ENCODE assay signal across 17 cellular contexts in genomic region chr3:66598168-66598567, GRCh38.
DNase-seq lines count a peak whose midpoint lies in the region; ATAC-seq, FAIRE-seq and TF ChIP-seq lines count a peak whose summit lies in the region.
"Had no signal": no experiment of that assay in that cellular context is flagged by ENCODE, and none has a peak within 500 bp of the region (broad histone marks: within the 10 kb centered on the region; RNA-seq: fewer than 3 reads in every experiment).

No MANE protein-coding gene starts in this region.

- H3K36me3 ChIP-seq in mammary epithelial cell (ENCODE audit: insufficient read depth, low read length) (no peaks in the 10 kb centered on the region), astrocyte (ENCODE audit: insufficient read depth, low read length) (no peaks in the 10 kb centered on the region), aorta (ENCODE audit: control insufficient read depth in 1 of 2, insufficient read depth in 2 of 2, low read length in 1 of 2) (no peaks in the 10 kb centered on the region), esophagus squamous epithelium (no peaks in the 10 kb centered on the region)

- H3K27ac Mint-ChIP-seq in MCF 10A (ENCODE audit: low read depth, unreplicated experiment) (no peak overlapping the region), astrocyte (ENCODE audit: unreplicated experiment) (peak overlapping the region; percentile 54)
- H3K27ac Mint-ChIP-seq: activated CD8-positive, alpha-beta T cell treated with anti-CD3 and anti-CD28 coated beads for 36 hours; activated T-helper 17 cell treated with anti-CD3 and anti-CD28 coated beads, Interleukin-2, amount 50 U/mL, for 72 hours had no signal

- no peaks in the 10 kb centered on the region for H3K36me3 Mint-ChIP-seq in MCF 10A (ENCODE audit: insufficient read depth, unreplicated experiment)
- H3K36me3 Mint-ChIP-seq in astrocyte (ENCODE audit: low read depth, unreplicated experiment) = no peaks in the 10 kb centered on the region

- H3K4me3 Mint-ChIP-seq in MCF 10A (ENCODE audit: unreplicated experiment) (no peak overlapping the region), astrocyte (ENCODE audit: unreplicated experiment) (no peak overlapping the region)
- H3K4me3 Mint-ChIP-seq: activated CD8-positive, alpha-beta T cell treated with anti-CD3 and anti-CD28 coated beads for 36 hours; activated T-helper 17 cell treated with anti-CD3 and anti-CD28 coated beads, Interleukin-2, amount 50 U/mL, for 72 hours had no signal

- H3K79me2 ChIP-seq in mammary epithelial cell (ENCODE audit: insufficient read depth, low read length) (no peaks in the 10 kb centered on the region), astrocyte (ENCODE audit: insufficient read depth, low read length) (no peaks in the 10 kb centered on the region)

- H3K9me3 ChIP-seq in mammary epithelial cell (replicated peaks; ENCODE audit: insufficient read depth, low read length) (no peaks in the 10 kb centered on the region), astrocyte (ENCODE audit: insufficient read depth, low read depth, low read length) (no peaks in the 10 kb centered on the region), aorta (ENCODE audit: control insufficient read depth, low read length) (no peaks in the 10 kb centered on the region), esophagus squamous epithelium (no peaks in the 10 kb centered on the region)
- H3K9me3 ChIP-seq: A549 had no signal

- H3K4me2 ChIP-seq in mammary epithelial cell (ENCODE audit: insufficient read depth, low read depth, low read length) (no peak overlapping the region), astrocyte (ENCODE audit: low read length) (peak overlapping the region; percentile 32)
- H3K4me2 ChIP-seq: A549 had no signal

- H2AFZ ChIP-seq in mammary epithelial cell (ENCODE audit: low read depth, low read length) (no peak overlapping the region), astrocyte (ENCODE audit: low read depth, low read length) (no peak overlapping the region)

- H3K27me3 Mint-ChIP-seq in MCF 10A (ENCODE audit: insufficient read depth, unreplicated experiment) (no peaks in the 10 kb centered on the region), astrocyte (ENCODE audit: low read depth, unreplicated experiment) (no peaks in the 10 kb centered on the region)
- H3K27me3 Mint-ChIP-seq: activated T-helper 17 cell treated with anti-CD3 and anti-CD28 coated beads, Interleukin-2, amount 50 U/mL, for 72 hours had no signal

- no peak for TF ChIP-seq POLR2A in esophagus squamous epithelium (IDR thresholded peaks at IDR 0.05)

- BruUV-seq in MCF 10A (replicated peaks; lab: Mats Ljungman, UMichigan) = no TSS peak
- no TSS peak for BruUV-seq in mammary epithelial cell (replicated peaks; lab: Mats Ljungman, UMichigan)

- H3K9ac ChIP-seq in mammary epithelial cell (ENCODE audit: insufficient read depth, low read length) (no peak overlapping the region), astrocyte (ENCODE audit: low read length) (peak overlapping the region; percentile 7)

- no peak for FAIRE-seq in astrocyte (lab: Jason Lieb, UNC)
- FAIRE-seq: A549, endometrium, keratinocyte had no signal

- TF ChIP-seq CTCF in MCF 10A (IDR thresholded peaks at IDR 0.05; ENCODE audit: unreplicated experiment) (no peak), mammary epithelial cell (conservative IDR thresholded peaks at IDR 0.05 in 1 of 2, IDR thresholded peaks at IDR 0.05 in 1 of 2; ENCODE audit: extremely low read depth in 1 of 2, insufficient read depth in 1 of 2, low read depth in 1 of 2, low read length in 2 of 2) (no peak), astrocyte (IDR thresholded peaks at IDR 0.05; ENCODE audit: insufficient read depth, low read depth, low read length) (no peak), esophagus squamous epithelium (IDR thresholded peaks at IDR 0.05) (no peak)

- peaks cover 13% of the 10 kb centered on the region for H3K4me1 Mint-ChIP-seq in MCF 10A (ENCODE audit: insufficient read depth, unreplicated experiment)
- H3K4me1 Mint-ChIP-seq in astrocyte (ENCODE audit: low read depth, unreplicated experiment) = peaks cover 28% of the 10 kb centered on the region

- H3K4me3 ChIP-seq in mammary epithelial cell (replicated peaks in 1 of 3; ENCODE audit: insufficient read depth in 1 of 3, low read depth in 2 of 3, low read length in 3 of 3) (no peak overlapping the region), astrocyte (ENCODE audit: insufficient read depth, low read depth, low read length) (no peak overlapping the region), aorta (ENCODE audit: low read length in 2 of 2) (no peak overlapping the region), esophagus squamous epithelium (no peak overlapping the region)
- H3K4me3 ChIP-seq: A549 had no signal

- dilution Hi-C loops in mammary epithelial cell (cut with HindIII; ENCODE audit: low sequenced_read_pairs) = no loop called here

- H4K20me1 ChIP-seq in mammary epithelial cell (ENCODE audit: insufficient read depth, low read length) (no peaks in the 10 kb centered on the region), astrocyte (ENCODE audit: insufficient read depth, low read length) (no peaks in the 10 kb centered on the region)

- intact Hi-C loops in MCF 10A (cut with micrococcal nuclease) = no loop called here
- intact Hi-C loops in mammary epithelial cell (cut with micrococcal nuclease) = no loop called here
- intact Hi-C loops in aorta (cut with DNase I) = loop anchor here (10.0 kb wide), 2 partner anchors 93 to 193 kb away; partner anchors contain the start of gene LRIG1 (in 2 of the 2)
- intact Hi-C loops in esophagus squamous epithelium (cut with DNase I) = no loop called here

- POLR2A ChIA-PET in MCF 10A (lab: Yijun Ruan, JAX) = no interaction called here

- peak; percentile 28 for ATAC-seq in aorta (ENCODE audit: low FRiP score)
- ATAC-seq: A549; activated CD8-positive, alpha-beta T cell treated with anti-CD3 and anti-CD28 coated beads for 36 hours; activated T-helper 17 cell treated with anti-CD3 and anti-CD28 coated beads, Interleukin-2, amount 50 U/mL, for 72 hours had no signal

- in situ Hi-C loops in mammary epithelial cell (cut with MboI; ENCODE audit: low sequenced_read_pairs in 2 of 2) = no loop called here

- H3K27ac ChIP-seq in mammary epithelial cell (ENCODE audit: insufficient read depth, low read depth, low read length) (no peak overlapping the region), astrocyte (ENCODE audit: low read depth, low read length) (no peak overlapping the region), aorta (ENCODE audit: low read depth in 1 of 2, low read length in 2 of 2) (peak overlapping the region in 1 of 2 donors; percentile 56), esophagus squamous epithelium (no peak overlapping the region)

- WGBS in mammary epithelial cell (ENCODE audit: low coverage, missing lambda C conversion rate) = 27% methylated on average over 6 of the region's 6 CpGs
- WGBS in aorta, 2 donors = 1 to 9% methylated on average over 6 of the region's 6 CpGs
- 52 to 58% methylated on average over 3 to 6 of the region's 6 CpGs for WGBS in esophagus squamous epithelium, 2 donors

- H3K27me3 ChIP-seq in mammary epithelial cell (ENCODE audit: insufficient read depth, low read length) (no peaks in the 10 kb centered on the region), astrocyte (ENCODE audit: insufficient read depth, low read length) (no peaks in the 10 kb centered on the region), aorta (ENCODE audit: control insufficient read depth in 1 of 2, insufficient read depth in 2 of 2, low read length in 1 of 2) (no peaks in the 10 kb centered on the region), esophagus squamous epithelium (no peaks in the 10 kb centered on the region)

- H3K9me3 Mint-ChIP-seq in MCF 10A (ENCODE audit: unreplicated experiment) (no peaks in the 10 kb centered on the region), astrocyte (ENCODE audit: unreplicated experiment) (no peaks in the 10 kb centered on the region)
- H3K9me3 Mint-ChIP-seq: activated CD8-positive, alpha-beta T cell treated with anti-CD3 and anti-CD28 coated beads for 36 hours; activated T-helper 17 cell treated with anti-CD3 and anti-CD28 coated beads, Interleukin-2, amount 50 U/mL, for 72 hours had no signal

- H3K4me1 ChIP-seq in mammary epithelial cell (ENCODE audit: insufficient read depth, low read length) = peaks cover 20% of the 10 kb centered on the region
- peaks cover 25% of the 10 kb centered on the region for H3K4me1 ChIP-seq in astrocyte (ENCODE audit: insufficient read depth, low read length)
- peaks cover 2 to 4% of the 10 kb centered on the region in 2 donors for H3K4me1 ChIP-seq in aorta (ENCODE audit: control insufficient read depth in 1 of 2, insufficient read depth in 2 of 2, low read length in 2 of 2)
- peaks cover 1 to 20% (median 2%) of the 10 kb centered on the region in 3 donors for H3K4me1 ChIP-seq in esophagus squamous epithelium

- DNase-seq in MCF 10A (ENCODE audit: unreplicated experiment) (peak; percentile 45), mammary epithelial cell (no peak), astrocyte (ENCODE audit: low read depth) (peak; percentile 91), iris pigment epithelial cell (ENCODE audit: low read depth) (peak; percentile 61), aorta (peak in 1 of 2 donors; percentile 53), esophagus squamous epithelium (lab: John Stamatoyannopoulos, UW) (no peak), 8988T (no peak)
- DNase-seq in activated naive CD4-positive, alpha-beta T cell treated with anti-CD3 and anti-CD28 coated beads, Interleukin-2, amount 50 U/mL, for 16 hours = no peak
- DNase-seq: activated CD8-positive, alpha-beta T cell treated with anti-CD3 and anti-CD28 coated beads for 36 hours; Calu3; KG1; NCI-H510A treated with DMSO at 0.1 percent for 48 hours; stimulated activated CD8-positive, alpha-beta memory T cell treated with anti-CD3 and anti-CD28 coated beads, Interleukin-4, amount 100 ng/mL, for 48 hours had no signal

- CTCF ChIA-PET in MCF 10A (lab: Yijun Ruan, JAX) (no interaction called here), mammary epithelial cell (lab: Charles Lee; ENCODE audit: low non-redundant PET) (no interaction called here)

Comparison
In these comparisons a context has a peak if more than half of its experiments do, and no peak if none do; other contexts are left out.
1. DNase-seq: peak in MCF 10A (single experiment), astrocyte (single experiment) and iris pigment epithelial cell (single experiment); none in mammary epithelial cell (single experiment), esophagus squamous epithelium (single experiment), 8988T (single experiment) and activated naive CD4-positive, alpha-beta T cell treated with anti-CD3 and anti-CD28 coated beads, Interleukin-2, amount 50 U/mL, for 16 hours (single experiment).
2. intact Hi-C loops: an anchor here in aorta (10.0 kb wide); none called in MCF 10A, mammary epithelial cell and esophagus squamous epithelium.